In the genomic region with DNA sequence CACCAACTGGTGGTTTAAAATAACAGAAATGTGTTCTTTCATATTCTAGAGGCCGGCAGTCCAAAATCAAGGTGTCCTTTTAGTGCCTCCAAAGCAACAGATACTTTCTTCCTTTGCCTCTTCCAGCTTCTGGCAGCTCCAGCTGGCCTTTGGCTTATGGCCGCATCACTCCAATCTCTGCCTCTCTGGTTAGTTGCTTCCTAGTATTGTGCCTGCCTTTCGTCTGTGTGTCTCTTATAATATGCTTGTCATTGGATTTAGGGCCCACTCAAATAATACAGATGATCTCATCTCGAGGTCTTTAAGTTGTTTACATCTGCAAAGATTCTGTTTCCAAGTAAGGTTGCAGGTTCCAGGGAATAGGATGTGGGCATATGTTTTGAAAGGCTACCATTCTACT, we compare ENCODE assay signal across 25 cellular contexts.
A peak's percentile ranks its signal among the peaks of the same experiment; 100 is the strongest.
DNase-seq lines count a peak whose midpoint lies in the region; ATAC-seq and TF ChIP-seq lines count a peak whose summit lies in the region.
"Had no signal": no experiment of that assay in that cellular context is flagged by ENCODE, and none has a peak within 500 bp of the region (broad histone marks: within the 10 kb centered on the region; RNA-seq: fewer than 3 reads in every experiment).

No MANE protein-coding gene starts in this region.

- no peak overlapping the region for H3K4me3 ChIP-seq in esophagus muscularis mucosa
- H3K4me3 ChIP-seq: BLaER1, heart left ventricle, lung, prostate gland, upper lobe of right lung had no signal

- peaks cover 18% of the 10 kb centered on the region for H3K36me3 Mint-ChIP-seq in activated CD8-positive, alpha-beta memory T cell treated with anti-CD3 and anti-CD28 coated beads, Interleukin-2, amount 10 ng/mL, durations not matched to agents 7 days and 5 days
- H3K36me3 Mint-ChIP-seq in Calu3 (ENCODE audit: insufficient read depth, unreplicated experiment) (peaks cover 8% of the 10 kb centered on the region), T-cell (no peaks in the 10 kb centered on the region)
- no peaks in the 10 kb centered on the region for H3K36me3 Mint-ChIP-seq in T-helper 1 cell treated with Interleukin-12 subunit alpha and Interleukin-12 subunit beta and Interleukin-4 antibody, amounts not matched to agents 30 μg/mL and 1 μg/mL, for 36 hours (ENCODE audit: low read depth)

- no peak for TF ChIP-seq POLR2A in esophagus muscularis mucosa (IDR thresholded peaks at IDR 0.05; ENCODE audit: low read depth)

- no peaks in the 10 kb centered on the region for H3K36me3 ChIP-seq in esophagus muscularis mucosa
- H3K36me3 ChIP-seq: BLaER1, heart left ventricle, prostate gland, upper lobe of right lung, WERI-Rb-1 had no signal

- no peak for DNase-seq in activated CD8-positive, alpha-beta memory T cell treated with anti-CD3 and anti-CD28 coated beads, Interleukin-2, amount 10 ng/mL, durations not matched to agents 7 days and 5 days
- no peak for DNase-seq in activated CD8-positive, alpha-beta memory T cell treated with anti-CD3 and anti-CD28 coated beads, Interleukin-2, amount 50 U/mL, for 4 hours
- DNase-seq in Calu3 (no peak), esophagus muscularis mucosa (ENCODE audit: extremely low spot score) (peak; percentile 89), T-cell (no peak)
- no peak for DNase-seq in stimulated activated CD8-positive, alpha-beta memory T cell treated with anti-CD3 and anti-CD28 coated beads, Interleukin-4, amount 100 ng/mL, for 48 hours
- no peak for DNase-seq in stimulated activated CD4-positive, alpha-beta T cell treated with anti-CD3 and anti-CD28 coated beads, Interleukin-4, amount 100 ng/mL, for 24 hours
- DNase-seq: activated CD4-positive, alpha-beta T cell treated with anti-CD3 and anti-CD28 coated beads, Interleukin-2, amount 50 U/mL, for 4 hours; activated T-cell treated with anti-CD3 and anti-CD28 coated beads, Interleukin-2, amount 50 U/mL, for 4 hours; COR-L47; DMS79 treated with DMSO at 0.1 percent for 48 hours; effector CD8-positive, alpha-beta T cell; heart left ventricle; KBM-7; NCI-H146; NCI-H510A treated with DMSO at 0.1 percent for 48 hours; RPMI8226; SK-N-SH; substantia nigra; upper lobe of right lung; WERI-Rb-1 had no signal

- no peak overlapping the region for H3K4me3 Mint-ChIP-seq in activated CD8-positive, alpha-beta memory T cell treated with anti-CD3 and anti-CD28 coated beads, Interleukin-2, amount 10 ng/mL, durations not matched to agents 7 days and 5 days
- H3K4me3 Mint-ChIP-seq in Calu3 (ENCODE audit: low read depth, unreplicated experiment) (peak overlapping the region; percentile 62), T-cell (no peak overlapping the region)
- H3K4me3 Mint-ChIP-seq in T-helper 1 cell treated with Interleukin-12 subunit alpha and Interleukin-12 subunit beta and Interleukin-4 antibody, amounts not matched to agents 30 μg/mL and 1 μg/mL, for 36 hours, result peak overlapping the region; percentile 50
- H3K4me3 Mint-ChIP-seq: activated T-cell treated with anti-CD3 and anti-CD28 coated beads, Interleukin-2, amount 50 U/mL, for 4 hours had no signal

- TF ChIP-seq CTCF in Calu3 (IDR thresholded peaks at IDR 0.05; ENCODE audit: unreplicated experiment) (no peak), esophagus muscularis mucosa (IDR thresholded peaks at IDR 0.05) (no peak)

- POLR2A ChIA-PET in T-cell (lab: Charles Lee), result no interaction called here

- H3K27me3 ChIP-seq in esophagus muscularis mucosa, result no peaks in the 10 kb centered on the region
- H3K27me3 ChIP-seq: BLaER1, heart left ventricle, upper lobe of right lung had no signal

- CTCF ChIA-PET in activated CD8-positive, alpha-beta memory T cell treated with anti-CD3 and anti-CD28 coated beads, Interleukin-2, amount 10 ng/mL, durations not matched to agents 7 days and 5 days (lab: Charles Lee), result no interaction called here
- CTCF ChIA-PET in Calu3 (lab: Charles Lee) (interaction anchor here (1.4 to 1.5 kb wide), 2 partner anchors 10 to 699 kb away, joined by 3 to 5 read pairs; no protein-coding TSS in a partner anchor), T-cell (lab: Charles Lee) (no interaction called here)

- TF ChIP-seq EP300 in esophagus muscularis mucosa (IDR thresholded peaks at IDR 0.05), result no peak

- no peak overlapping the region for H3K27ac ChIP-seq in esophagus muscularis mucosa (replicated peaks in 1 of 4)
- H3K27ac ChIP-seq: BLaER1, heart left ventricle, prostate gland, upper lobe of right lung, WERI-Rb-1 had no signal

- H3K27ac Mint-ChIP-seq in activated CD8-positive, alpha-beta memory T cell treated with anti-CD3 and anti-CD28 coated beads, Interleukin-2, amount 10 ng/mL, durations not matched to agents 7 days and 5 days, result peak overlapping the region; percentile 51
- H3K27ac Mint-ChIP-seq in Calu3 (ENCODE audit: unreplicated experiment) (peak overlapping the region; percentile 95), T-cell (no peak overlapping the region)
- H3K27ac Mint-ChIP-seq in T-helper 1 cell treated with Interleukin-12 subunit alpha and Interleukin-12 subunit beta and Interleukin-4 antibody, amounts not matched to agents 30 μg/mL and 1 μg/mL, for 36 hours, result peak overlapping the region; percentile 79

- H3K9me3 Mint-ChIP-seq in activated CD8-positive, alpha-beta memory T cell treated with anti-CD3 and anti-CD28 coated beads, Interleukin-2, amount 10 ng/mL, durations not matched to agents 7 days and 5 days (ENCODE audit: low read depth), result peaks cover 2% of the 10 kb centered on the region
- H3K9me3 Mint-ChIP-seq in Calu3 (ENCODE audit: low read depth, unreplicated experiment) (peaks cover 4% of the 10 kb centered on the region), T-cell (no peaks in the 10 kb centered on the region)
- peaks cover 10% of the 10 kb centered on the region for H3K9me3 Mint-ChIP-seq in T-helper 1 cell treated with Interleukin-12 subunit alpha and Interleukin-12 subunit beta and Interleukin-4 antibody, amounts not matched to agents 30 μg/mL and 1 μg/mL, for 36 hours
- H3K9me3 Mint-ChIP-seq: activated T-cell treated with anti-CD3 and anti-CD28 coated beads, Interleukin-2, amount 50 U/mL, for 4 hours had no signal

- 77% methylated on average over 4 of the region's 4 CpGs for WGBS in esophagus muscularis mucosa

- H3K4me1 Mint-ChIP-seq in activated CD8-positive, alpha-beta memory T cell treated with anti-CD3 and anti-CD28 coated beads, Interleukin-2, amount 10 ng/mL, durations not matched to agents 7 days and 5 days, result peaks cover 22% of the 10 kb centered on the region
- H3K4me1 Mint-ChIP-seq in Calu3 (ENCODE audit: low read depth, unreplicated experiment) (peaks cover 34% of the 10 kb centered on the region), T-cell (peaks cover 0 to 18% (median 13%) of the 10 kb centered on the region in 3 donors)
- peaks cover 21% of the 10 kb centered on the region for H3K4me1 Mint-ChIP-seq in T-helper 1 cell treated with Interleukin-12 subunit alpha and Interleukin-12 subunit beta and Interleukin-4 antibody, amounts not matched to agents 30 μg/mL and 1 μg/mL, for 36 hours (ENCODE audit: low read depth)

- no peaks in the 10 kb centered on the region for H3K9me3 ChIP-seq in esophagus muscularis mucosa
- H3K9me3 ChIP-seq: BLaER1, heart left ventricle, prostate gland, SK-N-SH, upper lobe of right lung had no signal

- H3K4me1 ChIP-seq in esophagus muscularis mucosa, result no peaks in the 10 kb centered on the region
- H3K4me1 ChIP-seq: BLaER1, heart left ventricle, prostate gland, upper lobe of right lung had no signal

- no TSS peak for BruUV-seq in Calu3 (replicated peaks; lab: Mats Ljungman, UMichigan)

- no peak for ATAC-seq in activated CD8-positive, alpha-beta memory T cell treated with anti-CD3 and anti-CD28 coated beads, Interleukin-2, amount 10 ng/mL, durations not matched to agents 7 days and 5 days
- no peak for ATAC-seq in T-cell (replicated peaks in 1 of 4)
- ATAC-seq: heart left ventricle, upper lobe of right lung had no signal

- intact Hi-C loops in Calu3 (cut with micrococcal nuclease; ENCODE audit: unreplicated experiment) (loop anchor here (2.0 to 5.0 kb wide), 2 partner anchors 56 to 400 kb away; no protein-coding TSS in a partner anchor), esophagus muscularis mucosa (cut with DNase I) (no loop called here)

- H3K27me3 Mint-ChIP-seq in activated CD8-positive, alpha-beta memory T cell treated with anti-CD3 and anti-CD28 coated beads, Interleukin-2, amount 10 ng/mL, durations not matched to agents 7 days and 5 days, result no peaks in the 10 kb centered on the region
- H3K27me3 Mint-ChIP-seq in Calu3 (ENCODE audit: unreplicated experiment), result no peaks in the 10 kb centered on the region
- no peaks in the 10 kb centered on the region for H3K27me3 Mint-ChIP-seq in T-helper 1 cell treated with Interleukin-12 subunit alpha and Interleukin-12 subunit beta and Interleukin-4 antibody, amounts not matched to agents 30 μg/mL and 1 μg/mL, for 36 hours (ENCODE audit: low read depth)
- H3K27me3 Mint-ChIP-seq in T-cell, result no peaks in the 10 kb centered on the region

Comparison
In these comparisons a context has a peak if more than half of its experiments do, and no peak if none do; other contexts are left out.
1. H3K27ac Mint-ChIP-seq: peak in activated CD8-positive, alpha-beta memory T cell treated with anti-CD3 and anti-CD28 coated beads, Interleukin-2, amount 10 ng/mL, durations not matched to agents 7 days and 5 days (single experiment), Calu3 (single experiment) and T-helper 1 cell treated with Interleukin-12 subunit alpha and Interleukin-12 subunit beta and Interleukin-4 antibody, amounts not matched to agents 30 μg/mL and 1 μg/mL, for 36 hours (single experiment); none in T-cell (0 of 2).
2. H3K4me3 Mint-ChIP-seq: peak in Calu3 (single experiment) and T-helper 1 cell treated with Interleukin-12 subunit alpha and Interleukin-12 subunit beta and Interleukin-4 antibody, amounts not matched to agents 30 μg/mL and 1 μg/mL, for 36 hours (single experiment); none in activated CD8-positive, alpha-beta memory T cell treated with anti-CD3 and anti-CD28 coated beads, Interleukin-2, amount 10 ng/mL, durations not matched to agents 7 days and 5 days (single experiment) and T-cell (0 of 3).